ENCODE assay signal across 1 cellular context in the genomic region with DNA sequence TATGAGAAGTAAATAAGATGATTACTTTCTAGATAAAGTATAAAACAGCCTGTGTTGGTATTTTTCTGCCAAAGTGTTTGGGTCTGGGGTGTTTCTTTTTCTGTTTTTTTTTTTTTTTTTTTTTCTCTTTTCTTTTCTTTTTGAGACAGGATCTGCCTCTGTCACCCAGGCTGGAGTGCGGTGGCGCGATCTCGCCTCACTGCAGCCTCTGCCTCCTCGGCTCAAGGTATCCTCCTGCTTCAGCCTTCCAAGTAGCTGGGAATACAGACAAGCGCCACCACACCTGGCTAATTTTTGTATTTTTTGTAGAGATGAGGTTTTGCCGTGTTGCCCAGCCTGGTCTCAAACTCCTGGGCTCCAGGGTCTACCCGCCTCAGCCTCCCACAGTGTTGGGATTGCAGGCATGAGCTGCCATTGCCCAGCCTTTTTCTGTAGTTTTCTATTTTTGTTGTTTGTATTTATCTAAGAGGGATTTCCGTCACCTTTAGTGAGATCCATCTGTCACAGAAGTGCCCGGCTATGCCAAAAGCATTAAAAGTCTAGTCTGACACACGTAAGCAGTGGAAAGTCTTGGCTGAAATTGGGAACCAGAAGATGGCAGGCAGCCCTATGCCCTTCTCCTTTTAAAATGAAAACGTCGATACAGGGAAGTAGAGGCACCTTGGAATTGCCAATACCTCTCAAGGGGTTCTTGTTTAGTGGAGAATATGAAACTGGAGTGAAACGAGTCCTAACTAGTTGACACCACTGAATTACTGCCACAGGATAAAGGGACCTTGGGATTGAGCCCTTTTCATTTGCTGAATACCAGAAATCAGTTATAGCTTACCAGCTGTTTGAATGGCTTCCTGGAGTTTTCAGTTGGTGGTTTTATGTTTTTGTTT.
TF ChIP-seq lines count a peak whose summit lies in the region.

No MANE protein-coding gene starts in this region.

TF ChIP-seq in GM23338, 12 proteins besides CTCF, POLR2A, EP300 and RAD21 (continued from another document):
- TF ChIP-seq ZNF331 (CRISPR knock-in tag; IDR thresholded peaks at IDR 0.05; ENCODE audit: low read depth) (no peak), STAT1 (IDR thresholded peaks at IDR 0.05; ENCODE audit: unreplicated experiment) (no peak), NANOG (IDR thresholded peaks at IDR 0.05; ENCODE audit: borderline replicate concordance) (no peak), CREB1 (CRISPR knock-in tag; IDR thresholded peaks at IDR 0.05; ENCODE audit: low read depth) (no peak), POLR2AphosphoS5 (IDR thresholded peaks at IDR 0.05; ENCODE audit: low read depth) (no peak)
